ENCODE assay signal across 11 cellular contexts in genomic region chr2:46521215-46521683, GRCh38. TPM values are rescaled to one million over a fixed set of nuclear protein-coding genes. Genes with fewer than 3 reads are reported as not detected.
DNase-seq lines count a peak whose midpoint lies in the region; ATAC-seq, FAIRE-seq and TF ChIP-seq lines count a peak whose summit lies in the region.
"Had no signal": no experiment of that assay in that cellular context is flagged by ENCODE, and none has a peak within 500 bp of the region (broad histone marks: within the 10 kb centered on the region; RNA-seq: fewer than 3 reads in every experiment).

No MANE protein-coding gene starts in this region.

- FAIRE-seq in frontal cortex (lab: Jason Lieb, UNC), result no peak

- TF ChIP-seq CTCF in BJ (IDR thresholded peaks at IDR 0.05; ENCODE audit: insufficient read depth, low read depth, low read length), result no peak

- CTCF ChIA-PET in BJ (lab: Yijun Ruan, JAX), result interaction anchor here (1.1 kb wide), 1 partner anchor 13 kb away, joined by 3 read pairs; no protein-coding TSS in a partner anchor

- DNase-seq in BJ (ENCODE audit: low read depth), result peak; percentile 64
- DNase-seq in NCI-H226, result peak; percentile 75
- peak; percentile 98 for DNase-seq in fibroblast of peridontal ligament (ENCODE audit: extremely low read depth)
- peak; percentile 45 for DNase-seq in pons (ENCODE audit: low spot score)
- no peak for DNase-seq in frontal cortex (ENCODE audit: low spot score in 2 of 2)
- DNase-seq in NCI-H748 treated with DMSO at 0.1 percent for 48 hours (lab: John Stamatoyannopoulos, UW), result no peak
- DNase-seq in DMS114 treated with DMSO at 0.1 percent for 48 hours (lab: John Stamatoyannopoulos, UW; ENCODE audit: unreplicated experiment), result no peak
- DNase-seq: activated T-cell treated with anti-CD3 and anti-CD28 coated beads for 4 hours; Calu3; naive thymus-derived CD8-positive, alpha-beta T cell had no signal

- no peaks in the 10 kb centered on the region for H3K36me3 ChIP-seq in BJ (ENCODE audit: control insufficient read depth, insufficient read depth, low read length)

- POLR2A ChIA-PET in BJ (lab: Charles Lee), result interaction anchor here (0.6 to 0.7 kb wide), 2 partner anchors 16 to 39 kb away, joined by 3 read pairs; no protein-coding TSS in a partner anchor

- H3K4me3 ChIP-seq in BJ (ENCODE audit: low read depth, low read length), result no peak overlapping the region

- no peaks in the 10 kb centered on the region for H3K27me3 ChIP-seq in BJ (ENCODE audit: control insufficient read depth, insufficient read depth, low read length)

- ATAC-seq in GM19324 (IDR thresholded peaks at IDR 0.05; ENCODE audit: low FRiP score, unreplicated experiment), result no peak
- ATAC-seq: naive thymus-derived CD8-positive, alpha-beta T cell had no signal

RNA-seq across cellular contexts. Expression of gene RHOQ, which starts 21.0 kb away (rescaled TPM):
- 43.5 and 71.4 TPM in 2 replicates for polyA plus RNA-seq in BJ (2011; rRNA removed)
- 39.1 and 40.1 TPM in 2 replicates for polyA minus RNA-seq in BJ (2011; rRNA and poly(A)+ RNA removed)
- 16.7 TPM for total RNA-seq in frontal cortex

RNA-seq across cellular contexts. Expression of gene ATP6V1E2, which starts 21.1 kb away (rescaled TPM):
- 5.1 and 6.4 TPM in 2 replicates for polyA plus RNA-seq in BJ (2011; rRNA removed)
- polyA minus RNA-seq in BJ (2011; rRNA and poly(A)+ RNA removed), result 6.4 and 6.8 TPM in 2 replicates
- 6.1 TPM for total RNA-seq in frontal cortex

RNA-seq across cellular contexts. Expression of gene TMEM247, which starts 41.9 kb away (rescaled TPM):
- polyA plus RNA-seq in BJ (2011; rRNA removed), result not detected in 2 replicates
- not detected in 2 replicates for polyA minus RNA-seq in BJ (2011; rRNA and poly(A)+ RNA removed)
- not detected for total RNA-seq in frontal cortex
- total RNA-seq: Calu3; naive thymus-derived CD8-positive, alpha-beta T cell had no signal
- polyA plus RNA-seq: naive thymus-derived CD8-positive, alpha-beta T cell had no signal

Comparison
In these comparisons a context has a peak if more than half of its experiments do, and no peak if none do; other contexts are left out.
1. DNase-seq: peak in BJ (single experiment), NCI-H226 (single experiment), fibroblast of peridontal ligament (single experiment) and pons (single experiment); none in frontal cortex (0 of 2), NCI-H748 treated with DMSO at 0.1 percent for 48 hours (single experiment) and DMS114 treated with DMSO at 0.1 percent for 48 hours (single experiment).